In genomic region chr18:67516432-67517223, GRCh38 we compare ENCODE assay signal across 8 cellular contexts. TPM values are rescaled to one million over a fixed set of nuclear protein-coding genes. Genes with fewer than 3 reads are reported as not detected.
A peak's percentile ranks its signal among the peaks of the same experiment; 100 is the strongest.
DNase-seq lines count a peak whose midpoint lies in the region; ATAC-seq and TF ChIP-seq lines count a peak whose summit lies in the region.

TSS of gene DSEL (minus strand) at chr18:67516720. CDS start at chr18:67514608, 2,112 bp downstream.

- peak within 1 kb of the TSS; percentile 98 for H2AFZ ChIP-seq in neuronal stem cell (ENCODE audit: low read length)

- TF ChIP-seq CTCF in DOHH2 (IDR thresholded peaks at IDR 0.05; ENCODE audit: low read depth, low read length, poor library complexity, severe bottlenecking) (no peak), LNCaP clone FGC (IDR thresholded peaks at IDR 0.05; ENCODE audit: control insufficient read depth, extremely low read depth, insufficient read depth) (no peak), gastroesophageal sphincter (IDR thresholded peaks at IDR 0.05) (no peak)

- H4K8ac ChIP-seq in neuronal stem cell (ENCODE audit: low read depth, low read length) = no peak within 1 kb of the TSS

- H3K9me3 Mint-ChIP-seq in activated naive CD4-positive, alpha-beta T cell treated with anti-CD3 and anti-CD28 coated beads, Interleukin-2, amount 10 ng/mL, durations not matched to agents 7 days and 5 days = no peaks in the 10 kb centered on the region

- no peaks in the 10 kb centered on the region for H3K9me2 ChIP-seq in DOHH2 (replicated peaks; ENCODE audit: control insufficient read depth, low read length)

- H2BK12ac ChIP-seq in neuronal stem cell (ENCODE audit: low read length) = no peak within 1 kb of the TSS

- H3K27me3 ChIP-seq in DOHH2 (ENCODE audit: control insufficient read depth, low read length) (peaks cover 18% of the 10 kb centered on the region), gastroesophageal sphincter (no peaks in the 10 kb centered on the region), neuronal stem cell (ENCODE audit: control insufficient read depth in 3 of 3, insufficient read depth in 3 of 3, low read depth in 1 of 3, low read length in 3 of 3) (no peaks in the 10 kb centered on the region), stomach smooth muscle (ENCODE audit: control insufficient read depth in 1 of 2, insufficient read depth in 2 of 2, low read length in 2 of 2) (no peaks in the 10 kb centered on the region)

- H3F3A ChIP-seq in DOHH2 (ENCODE audit: control insufficient read depth, insufficient read depth) = no peaks in the 10 kb centered on the region

- H3K18ac ChIP-seq in neuronal stem cell (ENCODE audit: low read length) = peak within 1 kb of the TSS; percentile 90

- H2BK5ac ChIP-seq in neuronal stem cell (ENCODE audit: low read length) = no peak within 1 kb of the TSS

- H3K9ac ChIP-seq in neuronal stem cell (ENCODE audit: low read depth, low read length, poor library complexity) (peak within 1 kb of the TSS; percentile 46), stomach smooth muscle (ENCODE audit: low read length in 2 of 2) (peak within 1 kb of the TSS; percentile 82 to 83)

- peak; percentile 40 to 46 for TF ChIP-seq POLR2A in gastroesophageal sphincter (IDR thresholded peaks at IDR 0.05)

- H4K91ac ChIP-seq in neuronal stem cell (ENCODE audit: low read depth, low read length, poor library complexity) = no peak within 1 kb of the TSS

- H3K79me2 ChIP-seq in DOHH2 (ENCODE audit: control insufficient read depth, low read length) = no peaks in the 10 kb centered on the region

- peaks cover 38% of the 10 kb centered on the region for H3K27me3 Mint-ChIP-seq in activated naive CD4-positive, alpha-beta T cell treated with anti-CD3 and anti-CD28 coated beads, Interleukin-2, amount 10 ng/mL, durations not matched to agents 7 days and 5 days

- H3K4me1 Mint-ChIP-seq in activated naive CD4-positive, alpha-beta T cell treated with anti-CD3 and anti-CD28 coated beads, Interleukin-2, amount 10 ng/mL, durations not matched to agents 7 days and 5 days = peaks cover 15% of the 10 kb centered on the region

- in situ Hi-C loops in SK-MEL-5 (cut with HindIII; ENCODE audit: low pct_unique_long_range_greater_than_20kb, low sequenced_read_pairs) = no loop called here

- H3K4ac ChIP-seq in neuronal stem cell (ENCODE audit: low read length) = no peak within 1 kb of the TSS

- peak; percentile 94 for ATAC-seq in gastroesophageal sphincter

- CTCF ChIA-PET in activated naive CD4-positive, alpha-beta T cell treated with anti-CD3 and anti-CD28 coated beads, Interleukin-2, amount 10 ng/mL, durations not matched to agents 7 days and 5 days (lab: Charles Lee) = interaction anchor here (0.9 kb wide), 1 partner anchor 21 kb away, joined by 5 read pairs; no protein-coding TSS in a partner anchor

- peak within 1 kb of the TSS; percentile 71 for H3K27ac Mint-ChIP-seq in activated naive CD4-positive, alpha-beta T cell treated with anti-CD3 and anti-CD28 coated beads, Interleukin-2, amount 10 ng/mL, durations not matched to agents 7 days and 5 days

- H2BK15ac ChIP-seq in neuronal stem cell (ENCODE audit: low read length) = no peak within 1 kb of the TSS

- H3K4me2 ChIP-seq in DOHH2 (ENCODE audit: low read length) = peak within 1 kb of the TSS; percentile 67
- H3K4me2 ChIP-seq in neuronal stem cell (ENCODE audit: insufficient read depth, low read length, poor library complexity, severe bottlenecking) = peak within 1 kb of the TSS; percentile 71

- H3K4me3 ChIP-seq in DOHH2 (ENCODE audit: low read length) (peak within 1 kb of the TSS; percentile 62), LNCaP clone FGC (ENCODE audit: low read depth, low read length) (peak within 1 kb of the TSS; percentile 86), gastroesophageal sphincter (peak within 1 kb of the TSS; percentile 52 to 76), neuronal stem cell (ENCODE audit: low read length in 2 of 2) (peak within 1 kb of the TSS; percentile 81 to 97), stomach smooth muscle (ENCODE audit: low read length in 2 of 2) (peak within 1 kb of the TSS; percentile 82 to 91)

- peaks cover 11% of the 10 kb centered on the region for H3K4me1 ChIP-seq in DOHH2 (ENCODE audit: control insufficient read depth, low read length)
- H3K4me1 ChIP-seq in gastroesophageal sphincter = peaks cover 0 to 45% (median 14%) of the 10 kb centered on the region in 3 donors
- peaks cover 1 to 5% of the 10 kb centered on the region in 2 donors for H3K4me1 ChIP-seq in neuronal stem cell (ENCODE audit: control insufficient read depth in 2 of 2, insufficient read depth in 1 of 2, low read depth in 1 of 2, low read length in 2 of 2)
- peaks cover 2% of the 10 kb centered on the region for H3K4me1 ChIP-seq in stomach smooth muscle (ENCODE audit: control insufficient read depth, insufficient read depth, low read length)

- H3K23ac ChIP-seq in neuronal stem cell (ENCODE audit: low read depth, low read length, poor library complexity) = peak within 1 kb of the TSS; percentile 33

- H3K27ac ChIP-seq in DOHH2 (ENCODE audit: low read depth, low read length) (no peak within 1 kb of the TSS), gastroesophageal sphincter (peak within 1 kb of the TSS; percentile 66 to 93 (median 90)), neuronal stem cell (replicated peaks; ENCODE audit: low read length) (peak within 1 kb of the TSS; percentile 80), stomach smooth muscle (ENCODE audit: low read length) (peak within 1 kb of the TSS; percentile 82)

- H3K14ac ChIP-seq in neuronal stem cell (ENCODE audit: low read length) = peak within 1 kb of the TSS; percentile 49

- DNase-seq in GOT3 (lab: John Stamatoyannopoulos, UW) (peak; percentile 67), LNCaP clone FGC (ENCODE audit: low read depth) (peak; percentile 67), SK-MEL-5 (ENCODE audit: low read depth, low spot score) (peak; percentile 91), neuronal stem cell (ENCODE audit: low spot score) (peak; percentile 91)
- DNase-seq in activated naive CD4-positive, alpha-beta T cell treated with anti-CD3 and anti-CD28 coated beads, Interleukin-2, amount 10 ng/mL, durations not matched to agents 7 days and 5 days = peak; percentile 98

- H3K79me1 ChIP-seq in neuronal stem cell (ENCODE audit: low read depth, low read length) = no peaks in the 10 kb centered on the region

- 0% methylated on average over 32 of the region's 92 CpGs; no CpG with 5 or more reads in 1 of the 2 donors for WGBS in gastroesophageal sphincter (ENCODE audit: low coverage in 1 of 2), 2 donors
- no CpG with 5 or more reads among the region's 92 CpGs for whole genome bisulfite sequencing in neuronal stem cell (ENCODE audit: extremely low coverage in 2 of 2, insufficient read length in 2 of 2, insufficient replicate concordance in 1 of 2), 2 donors

- H2AK5ac ChIP-seq in neuronal stem cell (ENCODE audit: low read depth, low read length) = no peak within 1 kb of the TSS

- no peaks in the 10 kb centered on the region for H3K36me3 Mint-ChIP-seq in activated naive CD4-positive, alpha-beta T cell treated with anti-CD3 and anti-CD28 coated beads, Interleukin-2, amount 10 ng/mL, durations not matched to agents 7 days and 5 days

- no peaks in the 10 kb centered on the region for H4K20me1 ChIP-seq in DOHH2 (ENCODE audit: control insufficient read depth, insufficient read depth, low read depth, low read length)

- peak within 1 kb of the TSS; percentile 87 for H3K4me3 Mint-ChIP-seq in activated naive CD4-positive, alpha-beta T cell treated with anti-CD3 and anti-CD28 coated beads, Interleukin-2, amount 10 ng/mL, durations not matched to agents 7 days and 5 days

- no peak for TF ChIP-seq EP300 in gastroesophageal sphincter (IDR thresholded peaks at IDR 0.05)

- H3K36me3 ChIP-seq in DOHH2 (ENCODE audit: control insufficient read depth, low read length) (no peaks in the 10 kb centered on the region), gastroesophageal sphincter (peaks cover 0 to 5% of the 10 kb centered on the region in 2 donors), neuronal stem cell (replicated peaks in 1 of 2; ENCODE audit: control insufficient read depth in 2 of 2, insufficient read depth in 2 of 2, low read length in 2 of 2) (peaks cover 6 to 34% of the 10 kb centered on the region in 2 donors), stomach smooth muscle (ENCODE audit: control insufficient read depth in 2 of 2, insufficient read depth in 2 of 2, low read length in 2 of 2) (peaks cover 0 to 2% of the 10 kb centered on the region in 2 donors)

- H2BK120ac ChIP-seq in neuronal stem cell (ENCODE audit: low read depth, low read length) = no peak within 1 kb of the TSS

- H3K9me3 ChIP-seq in DOHH2 (ENCODE audit: control insufficient read depth, insufficient read depth, low read length) = no peaks in the 10 kb centered on the region
- H3K9me3 ChIP-seq in gastroesophageal sphincter = no peaks in the 10 kb centered on the region
- H3K9me3 ChIP-seq in neuronal stem cell (replicated peaks in 1 of 2; ENCODE audit: control insufficient read depth in 2 of 2, insufficient read depth in 1 of 2, low read depth in 1 of 2, low read length in 2 of 2) = peaks cover 0 to 14% of the 10 kb centered on the region in 2 donors
- no peaks in the 10 kb centered on the region for H3K9me3 ChIP-seq in stomach smooth muscle (ENCODE audit: control insufficient read depth in 2 of 2, low read length in 2 of 2)

RNA-seq across cellular contexts. Expression of gene DSEL, which starts in this region (rescaled TPM):
- total RNA-seq in SK-MEL-5 (2014; rRNA removed; shearing (Covaris generic)) = 1.4 and 2.1 TPM in 2 replicates
- polyA plus RNA-seq in SK-MEL-5 (2015; cell fraction: cytosol; rRNA removed) = 0.50 and 0.68 TPM in 2 replicates
- polyA plus RNA-seq in SK-MEL-5 (2015; cell fraction: nucleus; rRNA removed) = 0.38 and 0.42 TPM in 2 replicates
- 10 to 100 TPM in 2 of 4 donors, 1 to 10 TPM in 2; 8.9 to 10.9 (median 9.7) TPM for total RNA-seq in gastroesophageal sphincter
- polyA plus RNA-seq in neuronal stem cell (2013, experiment 1 of 2) = 1.7 TPM
- polyA plus RNA-seq in neuronal stem cell (2013, experiment 2 of 2) = 1.7 TPM
